Comparison of ENCODE assay signal across 8 cellular contexts in the genomic region with DNA sequence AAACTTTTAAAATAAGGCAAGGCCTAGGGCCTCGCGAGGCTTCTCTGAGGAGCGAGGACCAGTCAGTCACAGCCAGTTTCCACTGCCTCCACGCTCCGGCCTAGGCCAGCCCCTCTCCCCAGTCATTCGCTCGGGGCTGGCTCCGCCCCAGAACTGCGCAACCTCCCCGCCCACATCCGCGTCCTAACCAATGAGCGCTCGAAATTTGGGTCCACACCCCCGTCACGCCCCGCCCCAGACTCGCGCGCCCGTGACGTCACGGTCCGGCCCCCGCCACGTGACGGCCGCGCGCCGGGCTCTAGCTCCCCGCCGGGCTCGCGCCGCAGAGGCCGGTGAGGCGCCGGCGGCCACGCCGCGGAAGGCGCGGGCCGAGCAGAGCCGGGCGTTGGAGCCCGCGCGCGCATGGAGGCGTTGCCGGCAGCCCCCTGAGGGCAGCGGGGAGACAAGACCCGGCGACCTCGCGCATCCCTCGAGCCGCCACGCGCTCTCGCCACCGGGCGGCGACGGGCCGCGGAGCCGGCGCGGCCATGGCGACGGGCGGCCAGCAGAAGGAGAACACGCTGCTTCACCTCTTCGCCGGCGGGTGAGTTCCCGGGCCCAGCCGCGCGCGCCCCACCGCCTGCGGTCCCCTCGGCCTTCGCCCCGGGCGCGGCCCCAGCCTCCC. TPM values are rescaled to one million over a fixed set of nuclear protein-coding genes. Genes with fewer than 3 reads are reported as not detected.
DNase-seq lines count a peak whose midpoint lies in the region; ATAC-seq and TF ChIP-seq lines count a peak whose summit lies in the region.

A gene with protein sequence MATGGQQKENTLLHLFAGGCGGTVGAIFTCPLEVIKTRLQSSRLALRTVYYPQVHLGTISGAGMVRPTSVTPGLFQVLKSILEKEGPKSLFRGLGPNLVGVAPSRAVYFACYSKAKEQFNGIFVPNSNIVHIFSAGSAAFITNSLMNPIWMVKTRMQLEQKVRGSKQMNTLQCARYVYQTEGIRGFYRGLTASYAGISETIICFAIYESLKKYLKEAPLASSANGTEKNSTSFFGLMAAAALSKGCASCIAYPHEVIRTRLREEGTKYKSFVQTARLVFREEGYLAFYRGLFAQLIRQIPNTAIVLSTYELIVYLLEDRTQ (plus strand): TSS at position 301 of the 664 bp plus-strand sequence. CDS start 227 bp downstream, at position 528.

- peak within 1 kb of the TSS; percentile 92 for H3K4me2 ChIP-seq in OCI-LY3 (ENCODE audit: low read length)

- no peaks in the 10 kb centered on the region for H3K36me3 ChIP-seq in OCI-LY3 (replicated peaks; ENCODE audit: low read depth, low read length)
- no peaks in the 10 kb centered on the region for H3K36me3 ChIP-seq in mucosa of descending colon (ENCODE audit: low read depth)

- peak within 1 kb of the TSS; percentile 54 for H3K27ac ChIP-seq in OCI-LY3 (ENCODE audit: low read length)
- H3K27ac ChIP-seq in epithelial cell of prostate = peak within 1 kb of the TSS; percentile 64

- intact Hi-C loops in mucosa of descending colon (cut with DNase I, micrococcal nuclease) = no loop called here

- peaks cover 13% of the 10 kb centered on the region for H4K20me1 ChIP-seq in OCI-LY3 (ENCODE audit: insufficient read depth, low read length)

- H3K27me3 ChIP-seq in OCI-LY3 (ENCODE audit: low read depth, low read length) = no peaks in the 10 kb centered on the region

- peak within 1 kb of the TSS; percentile 80 for H3K9ac ChIP-seq in OCI-LY3 (ENCODE audit: low read length)

- peaks cover 3% of the 10 kb centered on the region; the same call in 1 of the 2 replicates for H3K9me3 ChIP-seq in OCI-LY3 (ENCODE audit: insufficient read depth, low read length)
- H3K9me3 ChIP-seq in mucosa of descending colon = no peaks in the 10 kb centered on the region

- H3K79me2 ChIP-seq in OCI-LY3 (ENCODE audit: low read length) = peaks cover 49% of the 10 kb centered on the region

- DNase-seq in DMS 273 treated with DMSO at 0.1 percent for 48 hours (lab: John Stamatoyannopoulos, UW) (peak; percentile 85), HuH-7.5 (ENCODE audit: low spot score) (peak; percentile 83), activated T-cell treated with anti-CD3 and anti-CD28 coated beads for 24 hours (ENCODE audit: low read depth) (peak; percentile 96), epithelial cell of prostate (ENCODE audit: low read depth, low spot score) (peak; percentile 73), mucosa of descending colon (peak; percentile 97 to 99 (median 99))
- peak; percentile 97 to 98 for DNase-seq in stimulated activated CD8-positive, alpha-beta memory T cell treated with anti-CD3 and anti-CD28 coated beads, Interleukin-4, amount 100 ng/mL, for 1 hour (ENCODE audit: low read depth in 2 of 2, low spot score in 1 of 2)

- H3K4me1 ChIP-seq in OCI-LY3 (ENCODE audit: low read length) (peaks cover 20% of the 10 kb centered on the region), mucosa of descending colon (ENCODE audit: low read depth) (peaks cover 19% of the 10 kb centered on the region)

- peak; percentile 93 for ATAC-seq in GM21528 (IDR thresholded peaks at IDR 0.05; ENCODE audit: low FRiP score, unreplicated experiment)
- ATAC-seq in mucosa of descending colon = peak; percentile 95

- peak within 1 kb of the TSS; percentile 92; the same call in 1 of the 2 replicates for H2AFZ ChIP-seq in OCI-LY3 (ENCODE audit: low read depth, low read length)

- no peak for TF ChIP-seq CTCF in OCI-LY3 (IDR thresholded peaks at IDR 0.05; ENCODE audit: low read depth, low read length)
- no peak for TF ChIP-seq CTCF in mucosa of descending colon (IDR thresholded peaks at IDR 0.05)

- peak within 1 kb of the TSS; percentile 98 for H3K4me3 ChIP-seq in OCI-LY3 (ENCODE audit: low read length)
- H3K4me3 ChIP-seq in mucosa of descending colon = peak within 1 kb of the TSS; percentile 63

RNA-seq across cellular contexts. Expression of the gene that starts here (rescaled TPM):
- 1 to 10 TPM; 4.8 to 5.9 (median 5.7) TPM for total RNA-seq in mucosa of descending colon

Comparison
In these comparisons a context has a peak if more than half of its experiments do, and no peak if none do; other contexts are left out.
1. Peak in every context shown above with its lines: DNase-seq, ATAC-seq, H3K4me3 ChIP-seq and H3K27ac ChIP-seq.